15 cellular contexts compared by ENCODE assay signal in the genomic region with DNA sequence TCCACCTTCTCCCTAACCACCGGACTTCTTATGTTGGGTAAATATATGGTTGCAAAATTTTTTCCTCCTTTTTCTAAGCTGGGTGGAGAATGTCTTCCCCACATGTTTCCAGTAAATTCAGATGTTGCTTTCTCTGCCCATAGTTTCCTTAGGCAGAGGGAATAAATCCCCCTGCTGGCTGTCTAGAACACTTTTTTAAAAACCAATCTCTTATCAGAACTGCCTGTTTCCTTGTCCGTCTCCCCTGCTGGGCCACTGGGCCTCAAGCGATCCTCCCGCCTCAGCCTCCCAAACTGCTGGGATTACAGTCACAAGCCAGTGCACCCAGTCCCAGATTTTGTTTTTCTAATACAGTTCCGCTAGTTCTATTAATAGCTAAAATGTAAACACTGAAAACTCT. TPM values are rescaled to one million over a fixed set of nuclear protein-coding genes. Genes with fewer than 3 reads are reported as not detected.
DNase-seq lines count a peak whose midpoint lies in the region; ATAC-seq and TF ChIP-seq lines count a peak whose summit lies in the region.
"Had no signal": no experiment of that assay in that cellular context is flagged by ENCODE, and none has a peak within 500 bp of the region (broad histone marks: within the 10 kb centered on the region; RNA-seq: fewer than 3 reads in every experiment).

No MANE protein-coding gene starts in this region.

- intact Hi-C loops in heart left ventricle (cut with DNase I): loop anchor here in 6 of 10 donors (5.0 to 10.0 kb wide), 4 partner anchors 295 to 315 kb away; no protein-coding TSS in a partner anchor

- H3K36me3 ChIP-seq in RWPE2 (ENCODE audit: low read depth): no peaks in the 10 kb centered on the region
- H3K36me3 ChIP-seq in Peyer's patch: no peaks in the 10 kb centered on the region
- H3K36me3 ChIP-seq in heart left ventricle: no peaks in the 10 kb centered on the region

- H3K27ac ChIP-seq in RWPE2 (ENCODE audit: poor library complexity, severe bottlenecking): no peak overlapping the region
- no peak overlapping the region for H3K27ac ChIP-seq in Peyer's patch
- no peak overlapping the region for H3K27ac ChIP-seq in heart left ventricle
- H3K27ac ChIP-seq: parathyroid adenoma had no signal

- H3K4me1 ChIP-seq in RWPE2 (ENCODE audit: insufficient read depth, poor library complexity, severe bottlenecking) (no peaks in the 10 kb centered on the region), Peyer's patch (no peaks in the 10 kb centered on the region), heart left ventricle (no peaks in the 10 kb centered on the region)
- H3K4me1 ChIP-seq: parathyroid adenoma had no signal

- no peaks in the 10 kb centered on the region for H3K9me3 ChIP-seq in RWPE2 (ENCODE audit: severe bottlenecking)
- H3K9me3 ChIP-seq in Peyer's patch: no peaks in the 10 kb centered on the region
- H3K9me3 ChIP-seq in heart left ventricle: no peaks in the 10 kb centered on the region

- H3K4me3 ChIP-seq in RWPE2 (ENCODE audit: severe bottlenecking) (no peak overlapping the region), fibroblast of pulmonary artery (replicated peaks; ENCODE audit: low read depth, low read length) (no peak overlapping the region), Peyer's patch (no peak overlapping the region), heart left ventricle (no peak overlapping the region)

- DNase-seq in AG09319 (ENCODE audit: extremely low read depth, low read depth) (no peak), RWPE2 (ENCODE audit: low spot score) (no peak), fibroblast of pulmonary artery (ENCODE audit: low read depth) (peak; percentile 7), Peyer's patch (no peak), heart left ventricle (no peak)
- DNase-seq: COR-L47; effector CD8-positive, alpha-beta T cell; stimulated activated naive CD4-positive, alpha-beta T cell treated with Interleukin-2 at 50 U/mL for 16 hours; T-helper 2 cell had no signal

- TF ChIP-seq CTCF in AG09319 (IDR thresholded peaks at IDR 0.05; ENCODE audit: low read depth, low read length) (peak; percentile 18), GM12873 (IDR thresholded peaks at IDR 0.05; ENCODE audit: insufficient read depth, low read depth, low read length, missing control alignments) (peak; percentile 18), RWPE2 (IDR thresholded peaks at IDR 0.05; ENCODE audit: poor library complexity, severe bottlenecking) (peak; percentile 58), fibroblast of pulmonary artery (IDR thresholded peaks at IDR 0.05; ENCODE audit: low read length, missing control alignments) (peak; percentile 21), Peyer's patch (IDR thresholded peaks at IDR 0.05) (no peak), heart left ventricle (IDR thresholded peaks at IDR 0.05) (no peak)

- WGBS in heart left ventricle, 4 donors: 63 to 72% (median 69%) methylated on average over 5 of the region's 5 CpGs

- ATAC-seq in RWPE2 (ENCODE audit: low read depth) (peak; percentile 51), HG02610 (IDR thresholded peaks at IDR 0.05; ENCODE audit: unreplicated experiment) (no peak), heart left ventricle (no peak), HG03175 (IDR thresholded peaks at IDR 0.05; ENCODE audit: unreplicated experiment) (no peak)

- H3K27me3 ChIP-seq in RWPE2 (ENCODE audit: insufficient read depth, poor library complexity, severe bottlenecking) (peaks cover 27% of the 10 kb centered on the region), Peyer's patch (no peaks in the 10 kb centered on the region), heart left ventricle (peaks cover 0 to 24% (median 2%) of the 10 kb centered on the region in 9 donors)

- TF ChIP-seq POLR2A in Peyer's patch (IDR thresholded peaks at IDR 0.05) (no peak), heart left ventricle (IDR thresholded peaks at IDR 0.05) (no peak)

RNA-seq across cellular contexts. Expression of a gene that starts 9.9 kb away (rescaled TPM):
- total RNA-seq in Peyer's patch: 10 to 100 TPM in 1 of 4 donors, 1 to 10 TPM in 2, not detected in 1; 2.1 to 12.4 (median 7.9) TPM
- total RNA-seq in heart left ventricle: 1 to 10 TPM in 1 of 9 donors, under 1 TPM in 1, not detected in 7; 0.77 to 4.7 TPM
- under 1 TPM in 1 of 2 donors, not detected in 1; 0.51 TPM for polyA plus RNA-seq in heart left ventricle
- total RNA-seq: M059J, mesenteric fat pad had no signal

RNA-seq across cellular contexts. Expression of a gene that starts 43.7 kb away (rescaled TPM):
- total RNA-seq in Peyer's patch (100 to 1,000 TPM in 3 of 4 donors, 10 to 100 TPM in 1; 87.5 to 147 (median 113) TPM), heart left ventricle (100 to 1,000 TPM; 124 to 224 (median 165) TPM)
- 100 to 1,000 TPM; 106 to 175 TPM for polyA plus RNA-seq in heart left ventricle

RNA-seq across cellular contexts. Expression of a gene that starts 51.5 kb away (rescaled TPM):
- total RNA-seq in Peyer's patch (10 to 100 TPM; 62.7 to 75.2 (median 68.0) TPM), heart left ventricle (100 to 1,000 TPM; 209 to 395 (median 346) TPM)
- polyA plus RNA-seq in heart left ventricle: 100 to 1,000 TPM; 331 to 423 TPM

RNA-seq across cellular contexts. Expression of a gene that starts 55.8 kb away (rescaled TPM):
- total RNA-seq in Peyer's patch: not detected
- not detected for total RNA-seq in heart left ventricle
- not detected for polyA plus RNA-seq in heart left ventricle
- total RNA-seq: M059J, mesenteric fat pad had no signal

Comparison
In these comparisons a context has a peak if more than half of its experiments do, and no peak if none do; other contexts are left out.
1. CTCF ChIP-seq: peak in AG09319 (single experiment), GM12873 (single experiment), RWPE2 (single experiment) and fibroblast of pulmonary artery (single experiment); none in Peyer's patch (0 of 6) and heart left ventricle (0 of 12).